Comparison of ENCODE assay signal across 20 cellular contexts in genomic region chrX:1398431-1399340, GRCh38. TPM values are rescaled to one million over a fixed set of nuclear protein-coding genes. Genes with fewer than 3 reads are reported as not detected.
A peak's percentile ranks its signal among the peaks of the same experiment; 100 is the strongest.
DNase-seq lines count a peak whose midpoint lies in the region; ATAC-seq and TF ChIP-seq lines count a peak whose summit lies in the region.
"Had no signal": no experiment of that assay in that cellular context is flagged by ENCODE, and none has a peak within 500 bp of the region (broad histone marks: within the 10 kb centered on the region; RNA-seq: fewer than 3 reads in every experiment).

No MANE protein-coding gene starts in this region.

- peak overlapping the region; percentile 26 for H3K27ac Mint-ChIP-seq in activated T-cell treated with anti-CD3 and anti-CD28 coated beads, Interleukin-2, amount 50 U/mL, for 24 hours
- H3K27ac Mint-ChIP-seq: activated naive CD4-positive, alpha-beta T cell treated with anti-CD3 and anti-CD28 coated beads, Interleukin-2, amount 50 U/mL, for 24 hours; CD4-positive, alpha-beta T cell; HFFc6; stimulated activated naive CD8-positive, alpha-beta T cell treated with anti-CD3 and anti-CD28 coated beads, Interleukin-15, Interleukin-2, amounts not matched to agents 100 ng/mL and 50 ng/mL, for 24 hours; T-helper 2 cell treated with Interferon-gamma antibody and Interleukin-4, amounts not matched to agents 5 μg/mL and 100 μg/mL, for 36 hours had no signal

- no peaks in the 10 kb centered on the region for H3K27me3 Mint-ChIP-seq in activated T-cell treated with anti-CD3 and anti-CD28 coated beads, Interleukin-2, amount 50 U/mL, for 24 hours
- H3K27me3 Mint-ChIP-seq: activated naive CD4-positive, alpha-beta T cell treated with anti-CD3 and anti-CD28 coated beads, Interleukin-2, amount 50 U/mL, for 24 hours; CD4-positive, alpha-beta T cell; stimulated activated naive CD8-positive, alpha-beta T cell treated with anti-CD3 and anti-CD28 coated beads, Interleukin-15, Interleukin-2, amounts not matched to agents 100 ng/mL and 50 ng/mL, for 24 hours had no signal

- intact Hi-C loops in right cardiac atrium (cut with DNase I) (loop anchor here in 2 of 4 donors (10.0 kb wide), 1 partner anchor 46 kb away; no protein-coding TSS in a partner anchor), sigmoid colon (cut with DNase I) (no loop called here)

- H3K9me3 ChIP-seq in right cardiac atrium (ENCODE audit: control insufficient read depth, low read length) (no peaks in the 10 kb centered on the region), sigmoid colon (no peaks in the 10 kb centered on the region)
- H3K9me3 ChIP-seq: esophagus muscularis mucosa had no signal

- H3K36me3 Mint-ChIP-seq in activated T-cell treated with anti-CD3 and anti-CD28 coated beads, Interleukin-2, amount 50 U/mL, for 24 hours (ENCODE audit: low read depth): peaks cover 76% of the 10 kb centered on the region
- H3K36me3 Mint-ChIP-seq: activated naive CD4-positive, alpha-beta T cell treated with anti-CD3 and anti-CD28 coated beads, Interleukin-2, amount 50 U/mL, for 24 hours had no signal

- H3K27ac ChIP-seq in right cardiac atrium (ENCODE audit: low read length) (no peak overlapping the region), sigmoid colon (no peak overlapping the region)
- H3K27ac ChIP-seq: esophagus muscularis mucosa had no signal

- no peak for TF ChIP-seq CTCF in sigmoid colon (IDR thresholded peaks at IDR 0.05)

- H3K4me1 Mint-ChIP-seq in activated T-cell treated with anti-CD3 and anti-CD28 coated beads, Interleukin-2, amount 50 U/mL, for 24 hours (ENCODE audit: low read depth): peaks cover 25% of the 10 kb centered on the region

- DNase-seq in activated T-cell treated with anti-CD3 and anti-CD28 coated beads, Interleukin-2, amount 50 U/mL, for 24 hours: peak; percentile 30
- DNase-seq in activated T-cell treated with anti-CD3 and anti-CD28 coated beads for 4 hours: no peak
- peak in 2 of 3 donors; percentile 41 to 43 for DNase-seq in right cardiac atrium
- DNase-seq in sigmoid colon: peak; percentile 77
- no peak for DNase-seq in ureter (ENCODE audit: low spot score)
- DNase-seq in AG20443 (ENCODE audit: low spot score): no peak
- DNase-seq: DMS79, HFFc6, NCI-H1694 treated with DMSO at 0.1 percent for 48 hours, NCI-H345, SIG-M5 had no signal

- TF ChIP-seq EP300 in sigmoid colon (IDR thresholded peaks at IDR 0.05): no peak

- peak; percentile 39 for ATAC-seq in SK-N-SH treated with all-trans-retinoic acid at 6 μM for 48 hours
- ATAC-seq in right cardiac atrium: peak in 1 of 2 donors; percentile 57
- ATAC-seq in HG03097 (IDR thresholded peaks at IDR 0.05; ENCODE audit: low FRiP score, unreplicated experiment): no peak
- ATAC-seq: activated CD4-positive, CD25-positive, alpha-beta regulatory T cell treated with anti-CD3 and anti-CD28 coated beads, Interleukin-2, amount 50 U/mL, for 24 hours had no signal

- 85% methylated on average over 29 of the region's 29 CpGs for WGBS in right cardiac atrium
- WGBS in sigmoid colon, 2 donors: 85 to 93% methylated on average over 29 of the region's 29 CpGs

- peaks cover 8 to 42% (median 14%) of the 10 kb centered on the region in 4 donors for H3K36me3 ChIP-seq in sigmoid colon

- no peak overlapping the region for H3K4me3 ChIP-seq in right cardiac atrium (ENCODE audit: low read length)
- no peak overlapping the region for H3K4me3 ChIP-seq in sigmoid colon
- H3K4me3 ChIP-seq: esophagus muscularis mucosa had no signal

- H3K9me3 Mint-ChIP-seq in activated T-cell treated with anti-CD3 and anti-CD28 coated beads, Interleukin-2, amount 50 U/mL, for 24 hours: no peaks in the 10 kb centered on the region
- H3K9me3 Mint-ChIP-seq: activated naive CD4-positive, alpha-beta T cell treated with anti-CD3 and anti-CD28 coated beads, Interleukin-2, amount 50 U/mL, for 24 hours; CD4-positive, alpha-beta T cell; HFFc6; nephron; stimulated activated naive CD8-positive, alpha-beta T cell treated with anti-CD3 and anti-CD28 coated beads, Interleukin-15, Interleukin-2, amounts not matched to agents 100 ng/mL and 50 ng/mL, for 24 hours; T-helper 2 cell treated with Interferon-gamma antibody and Interleukin-4, amounts not matched to agents 5 μg/mL and 100 μg/mL, for 36 hours had no signal

- H3K27me3 ChIP-seq in right cardiac atrium (ENCODE audit: control insufficient read depth, insufficient read depth) (no peaks in the 10 kb centered on the region), sigmoid colon (no peaks in the 10 kb centered on the region)
- H3K27me3 ChIP-seq: esophagus muscularis mucosa had no signal

- TF ChIP-seq POLR2A in sigmoid colon (IDR thresholded peaks at IDR 0.05): no peak

- H3K4me1 ChIP-seq in right cardiac atrium (ENCODE audit: control insufficient read depth, insufficient read depth, low read length): no peaks in the 10 kb centered on the region
- H3K4me1 ChIP-seq in sigmoid colon: peaks cover 0 to 16% (median 14%) of the 10 kb centered on the region in 4 donors

- no peak overlapping the region for H3K4me3 Mint-ChIP-seq in activated T-cell treated with anti-CD3 and anti-CD28 coated beads, Interleukin-2, amount 50 U/mL, for 24 hours
- H3K4me3 Mint-ChIP-seq: activated naive CD4-positive, alpha-beta T cell treated with anti-CD3 and anti-CD28 coated beads, Interleukin-2, amount 50 U/mL, for 24 hours; CD4-positive, alpha-beta T cell; HFFc6; nephron; stimulated activated naive CD8-positive, alpha-beta T cell treated with anti-CD3 and anti-CD28 coated beads, Interleukin-15, Interleukin-2, amounts not matched to agents 100 ng/mL and 50 ng/mL, for 24 hours; T-helper 2 cell treated with Interferon-gamma antibody and Interleukin-4, amounts not matched to agents 5 μg/mL and 100 μg/mL, for 36 hours had no signal

TF ChIP-seq in SK-N-SH treated with all-trans-retinoic acid at 6 μM for 48 hours, 23 proteins besides CTCF, POLR2A, EP300 and RAD21 (continues in another document):
- TF ChIP-seq ZNF565 (CRISPR knock-in tag; conservative IDR thresholded peaks at IDR 0.05; ENCODE audit: low read depth) (no peak), CSRNP3 (CRISPR knock-in tag; IDR thresholded peaks at IDR 0.05) (no peak), SNAI2 (CRISPR knock-in tag; IDR thresholded peaks at IDR 0.05) (no peak), CREB5 (CRISPR knock-in tag; IDR thresholded peaks at IDR 0.05; ENCODE audit: low read depth) (no peak), PPARA (CRISPR knock-in tag; IDR thresholded peaks at IDR 0.05; ENCODE audit: borderline replicate concordance) (no peak), ISL1 (CRISPR knock-in tag; IDR thresholded peaks at IDR 0.05) (no peak), TOX (CRISPR knock-in tag; IDR thresholded peaks at IDR 0.05; ENCODE audit: borderline replicate concordance) (no peak), POU6F1 (CRISPR knock-in tag; IDR thresholded peaks at IDR 0.05; ENCODE audit: borderline replicate concordance, low read depth) (no peak), CSDC2 (CRISPR knock-in tag; IDR thresholded peaks at IDR 0.05) (no peak), BACH2 (CRISPR knock-in tag; IDR thresholded peaks at IDR 0.05; ENCODE audit: borderline replicate concordance) (no peak), ZNF70 (CRISPR knock-in tag; IDR thresholded peaks at IDR 0.05) (no peak), RARB (CRISPR knock-in tag; IDR thresholded peaks at IDR 0.05) (no peak)

RNA-seq across cellular contexts. Expression of gene SLC25A6, which starts 6.8 kb away (rescaled TPM):
- total RNA-seq in right cardiac atrium (100 to 1,000 TPM; 154 to 228 (median 193) TPM), sigmoid colon (100 to 1,000 TPM; 329 to 493 (median 469) TPM), ureter (391 TPM)
- polyA plus RNA-seq in right cardiac atrium (159 TPM), sigmoid colon (100 to 1,000 TPM; 449 to 644 (median 517) TPM)

RNA-seq across cellular contexts. Expression of gene ASMTL, which starts 54.0 kb away (rescaled TPM):
- total RNA-seq in right cardiac atrium (10 to 100 TPM; 30.3 to 34.4 (median 34.1) TPM), sigmoid colon (10 to 100 TPM; 20.8 to 30.6 (median 29.3) TPM), ureter (32.5 TPM)
- polyA plus RNA-seq in right cardiac atrium (27.7 TPM), sigmoid colon (10 to 100 TPM; 11.8 to 24.0 (median 21.0) TPM)

Comparison
In these comparisons a context has a peak if more than half of its experiments do, and no peak if none do; other contexts are left out.
1. DNase-seq: peak in activated T-cell treated with anti-CD3 and anti-CD28 coated beads, Interleukin-2, amount 50 U/mL, for 24 hours (single experiment), right cardiac atrium (2 of 3) and sigmoid colon (single experiment); none in activated T-cell treated with anti-CD3 and anti-CD28 coated beads for 4 hours (single experiment), ureter (single experiment) and AG20443 (single experiment).